21 cellular contexts compared by ENCODE assay signal in genomic region chr1:4130096-4130495, GRCh38.
DNase-seq lines count a peak whose midpoint lies in the region; ATAC-seq, FAIRE-seq and TF ChIP-seq lines count a peak whose summit lies in the region.
"Had no signal": no experiment of that assay in that cellular context is flagged by ENCODE, and none has a peak within 500 bp of the region (broad histone marks: within the 10 kb centered on the region; RNA-seq: fewer than 3 reads in every experiment).

No MANE protein-coding gene starts in this region.

- no peak overlapping the region for H3K4me3 Mint-ChIP-seq in Calu3 (ENCODE audit: low read depth, unreplicated experiment)
- H3K4me3 Mint-ChIP-seq: B cell; CD4-positive, alpha-beta memory T cell; HFFc6 had no signal

- peaks cover 15% of the 10 kb centered on the region for H3K27me3 Mint-ChIP-seq in Calu3 (ENCODE audit: unreplicated experiment)

- intact Hi-C loops in posterior vena cava (cut with DNase I): no loop called here
- intact Hi-C loops in aorta (cut with DNase I): no loop called here
- intact Hi-C loops in Calu3 (cut with micrococcal nuclease; ENCODE audit: unreplicated experiment): no loop called here
- intact Hi-C loops in gastrocnemius medialis (cut with DNase I; ENCODE audit: low total_unique reads): no loop called here

- no peak for DNase-seq in bronchial epithelial cell (ENCODE audit: low read depth)
- peak; percentile 62 for DNase-seq in posterior vena cava (ENCODE audit: low spot score)
- DNase-seq in aorta: peak; percentile 33 to 44
- no peak for DNase-seq in small intestine
- no peak for DNase-seq in Calu3
- DNase-seq in gastrocnemius medialis: no peak
- DNase-seq: C1 segment of cervical spinal cord; CD4-positive, alpha-beta memory T cell; COR-L47; DMS153; DND-41; GOT3; HFFc6 had no signal

- H3K4me1 ChIP-seq in BLaER1 (peaks cover 25% of the 10 kb centered on the region), aorta (ENCODE audit: control insufficient read depth in 1 of 2, insufficient read depth in 2 of 2, low read length in 2 of 2) (no peaks in the 10 kb centered on the region), small intestine (ENCODE audit: control insufficient read depth in 2 of 2, insufficient read depth in 1 of 2, low read depth in 1 of 2, low read length in 1 of 2) (no peaks in the 10 kb centered on the region), gastrocnemius medialis (no peaks in the 10 kb centered on the region)
- H3K4me1 ChIP-seq: HAP-1 had no signal

- 52 to 72% methylated on average over 6 of the region's 6 CpGs for WGBS in aorta, 2 donors
- WGBS in small intestine, 3 donors: 63 to 83% (median 79%) methylated on average over 6 of the region's 6 CpGs

- no peaks in the 10 kb centered on the region for H3K36me3 Mint-ChIP-seq in Calu3 (ENCODE audit: insufficient read depth, unreplicated experiment)
- H3K36me3 Mint-ChIP-seq: CD4-positive, alpha-beta memory T cell had no signal

- H3K4me1 Mint-ChIP-seq in Calu3 (ENCODE audit: low read depth, unreplicated experiment): no peaks in the 10 kb centered on the region
- H3K4me1 Mint-ChIP-seq: B cell; CD4-positive, alpha-beta memory T cell had no signal

- TF ChIP-seq POLR2A in gastrocnemius medialis (IDR thresholded peaks at IDR 0.05): no peak

- TF ChIP-seq CTCF in bronchial epithelial cell (IDR thresholded peaks at IDR 0.05; ENCODE audit: insufficient read depth, low read length, severe bottlenecking) (no peak), Calu3 (IDR thresholded peaks at IDR 0.05; ENCODE audit: unreplicated experiment) (no peak), gastrocnemius medialis (IDR thresholded peaks at IDR 0.05 in 4 of 5, conservative IDR thresholded peaks at IDR 0.05 in 1 of 5) (no peak)

- no peak overlapping the region for H3K9ac ChIP-seq in BLaER1

- H3K9me3 Mint-ChIP-seq in Calu3 (ENCODE audit: low read depth, unreplicated experiment): peaks cover 3% of the 10 kb centered on the region

- no peak overlapping the region for H3K27ac Mint-ChIP-seq in Calu3 (ENCODE audit: unreplicated experiment)
- H3K27ac Mint-ChIP-seq: B cell; CD4-positive, alpha-beta memory T cell; HFFc6 had no signal

- ATAC-seq in aorta (ENCODE audit: low FRiP score) (no peak), gastrocnemius medialis (no peak)

- H3K4me2 ChIP-seq in BLaER1: peak overlapping the region; percentile 25; the same call in 1 of the 2 replicates

- in situ Hi-C loops in gastrocnemius medialis (cut with MboI; ENCODE audit: low sequenced_read_pairs in 4 of 4): no loop called here

- FAIRE-seq in bronchial epithelial cell (lab: Jason Lieb, UNC) (peak; percentile 87), small intestine (lab: Jason Lieb, UNC) (no peak)
- FAIRE-seq: A204.1, G401.6, GM12892, H54 had no signal

- H4K20me1 ChIP-seq in BLaER1: no peaks in the 10 kb centered on the region

- no TSS peak for BruUV-seq in Calu3 (replicated peaks; lab: Mats Ljungman, UMichigan)

- H3K27me3 ChIP-seq in BLaER1 (peaks cover 40% of the 10 kb centered on the region), bronchial epithelial cell (ENCODE audit: control insufficient read depth, insufficient read depth, low read length) (no peaks in the 10 kb centered on the region), aorta (ENCODE audit: control insufficient read depth in 1 of 2, insufficient read depth in 2 of 2, low read length in 1 of 2) (no peaks in the 10 kb centered on the region), small intestine (ENCODE audit: control insufficient read depth in 2 of 2, insufficient read depth in 2 of 2, low read length in 2 of 2) (peaks cover 0 to 3% of the 10 kb centered on the region in 2 donors), gastrocnemius medialis (peaks cover 0 to 3% (median 0%) of the 10 kb centered on the region in 3 donors)

- H3K36me3 ChIP-seq in BLaER1: no peaks in the 10 kb centered on the region
- no peaks in the 10 kb centered on the region for H3K36me3 ChIP-seq in bronchial epithelial cell (ENCODE audit: control insufficient read depth, insufficient read depth, low read length)
- no peaks in the 10 kb centered on the region for H3K36me3 ChIP-seq in aorta (ENCODE audit: control insufficient read depth in 1 of 2, insufficient read depth in 2 of 2, low read length in 1 of 2)
- H3K36me3 ChIP-seq in small intestine (ENCODE audit: control insufficient read depth in 2 of 2, insufficient read depth in 2 of 2, low read length in 2 of 2): no peaks in the 10 kb centered on the region
- H3K36me3 ChIP-seq in gastrocnemius medialis: no peaks in the 10 kb centered on the region
- H3K36me3 ChIP-seq: HAP-1 had no signal

- H3K9me3 ChIP-seq in BLaER1 (0 out of 2 replicates have a peak, but pooled peaks cover 1% of the 10 kb centered on the region), aorta (ENCODE audit: control insufficient read depth, low read length) (no peaks in the 10 kb centered on the region), small intestine (ENCODE audit: control insufficient read depth, low read depth) (no peaks in the 10 kb centered on the region), gastrocnemius medialis (no peaks in the 10 kb centered on the region)
- H3K9me3 ChIP-seq: HAP-1 had no signal

- no peak overlapping the region for H3K4me3 ChIP-seq in BLaER1
- H3K4me3 ChIP-seq in bronchial epithelial cell (ENCODE audit: low read depth, low read length): no peak overlapping the region
- H3K4me3 ChIP-seq in aorta (ENCODE audit: low read length in 2 of 2): no peak overlapping the region
- no peak overlapping the region for H3K4me3 ChIP-seq in small intestine (ENCODE audit: low read depth in 1 of 2, low read length in 2 of 2)
- H3K4me3 ChIP-seq in gastrocnemius medialis: no peak overlapping the region
- H3K4me3 ChIP-seq: HAP-1 had no signal

- CTCF ChIA-PET in Calu3 (lab: Charles Lee): no interaction called here

- no peak overlapping the region for H3K27ac ChIP-seq in BLaER1
- no peak overlapping the region for H3K27ac ChIP-seq in aorta (ENCODE audit: low read depth in 1 of 2, low read length in 2 of 2)
- no peak overlapping the region for H3K27ac ChIP-seq in small intestine (ENCODE audit: low read depth in 1 of 2, low read length in 1 of 2)
- H3K27ac ChIP-seq in gastrocnemius medialis: no peak overlapping the region
- H3K27ac ChIP-seq: 22Rv1 had no signal

Comparison
In these comparisons a context has a peak if more than half of its experiments do, and no peak if none do; other contexts are left out.
1. DNase-seq: peak in posterior vena cava (single experiment) and aorta (2 of 2); none in bronchial epithelial cell (single experiment), small intestine (single experiment), Calu3 (single experiment) and gastrocnemius medialis (0 of 2).